ENCODE assay signal across 15 cellular contexts in genomic region chr16:31002810-31003209, GRCh38.
"Had no signal": no experiment of that assay in that cellular context is flagged by ENCODE, and none has a peak within 500 bp of the region (broad histone marks: within the 10 kb centered on the region; RNA-seq: fewer than 3 reads in every experiment).

No MANE protein-coding gene starts in this region.

- H3K27ac Mint-ChIP-seq: activated naive CD4-positive, alpha-beta T cell treated with anti-CD3 and anti-CD28 coated beads, Interleukin-2, amount 10 ng/mL, durations not matched to agents 7 days and 5 days; activated T-helper 2 cell treated with anti-CD3 and anti-CD28 coated beads, Interferon-gamma antibody, Interleukin-2, Interleukin-4, amounts not matched to agents 10 μg/mL and 5 μg/mL and 100 μg/mL, durations not matched to agents 14 hours and 24 hours and 36 hours; stimulated activated naive CD8-positive, alpha-beta T cell treated with anti-CD3 and anti-CD28 coated beads, Interleukin-15, Interleukin-2, amounts not matched to agents 100 ng/mL and 50 ng/mL, for 24 hours had no signal

- H3K9me3 Mint-ChIP-seq: activated naive CD4-positive, alpha-beta T cell treated with anti-CD3 and anti-CD28 coated beads, Interleukin-2, amount 10 ng/mL, durations not matched to agents 7 days and 5 days; activated T-helper 2 cell treated with anti-CD3 and anti-CD28 coated beads, Interferon-gamma antibody, Interleukin-2, Interleukin-4, amounts not matched to agents 10 μg/mL and 5 μg/mL and 100 μg/mL, durations not matched to agents 14 hours and 24 hours and 36 hours; stimulated activated naive CD8-positive, alpha-beta T cell treated with anti-CD3 and anti-CD28 coated beads, Interleukin-15, Interleukin-2, amounts not matched to agents 100 ng/mL and 50 ng/mL, for 24 hours had no signal

- H3K4me3 ChIP-seq: body of pancreas, sigmoid colon, thoracic aorta had no signal

- H3K27ac ChIP-seq: body of pancreas, epithelial cell of prostate, neutrophil, thoracic aorta had no signal

- H3K36me3 Mint-ChIP-seq: activated naive CD4-positive, alpha-beta T cell treated with anti-CD3 and anti-CD28 coated beads, Interleukin-2, amount 10 ng/mL, durations not matched to agents 7 days and 5 days had no signal

- H3K4me3 Mint-ChIP-seq: activated naive CD4-positive, alpha-beta T cell treated with anti-CD3 and anti-CD28 coated beads, Interleukin-2, amount 10 ng/mL, durations not matched to agents 7 days and 5 days; stimulated activated naive CD8-positive, alpha-beta T cell treated with anti-CD3 and anti-CD28 coated beads, Interleukin-15, Interleukin-2, amounts not matched to agents 100 ng/mL and 50 ng/mL, for 24 hours had no signal

- H3K27me3 ChIP-seq: body of pancreas had no signal

- DNase-seq: activated CD4-positive, alpha-beta T cell treated with anti-CD3 and anti-CD28 coated beads, Interleukin-2, amount 50 U/mL, for 1 hour; activated naive CD4-positive, alpha-beta T cell treated with anti-CD3 and anti-CD28 coated beads, Interleukin-2, amount 10 ng/mL, durations not matched to agents 7 days and 5 days; body of pancreas; effector memory CD4-positive, alpha-beta T cell; hippocampal formation; kidney glomerular epithelial cell; midbrain; sigmoid colon; stimulated activated CD4-positive, alpha-beta T cell treated with anti-CD3 and anti-CD28 coated beads, Interleukin-4, amount 100 ng/mL, for 1 hour; stimulated activated CD8-positive, alpha-beta memory T cell treated with anti-CD3 and anti-CD28 coated beads, Interleukin-4, amount 100 ng/mL, for 48 hours had no signal

- H3K36me3 ChIP-seq: neutrophil, sigmoid colon, thoracic aorta had no signal

- H3K27me3 Mint-ChIP-seq: stimulated activated naive CD8-positive, alpha-beta T cell treated with anti-CD3 and anti-CD28 coated beads, Interleukin-15, Interleukin-2, amounts not matched to agents 100 ng/mL and 50 ng/mL, for 24 hours had no signal

- H3K4me1 Mint-ChIP-seq: activated naive CD4-positive, alpha-beta T cell treated with anti-CD3 and anti-CD28 coated beads, Interleukin-2, amount 10 ng/mL, durations not matched to agents 7 days and 5 days had no signal

- H3K9me3 ChIP-seq: body of pancreas, neutrophil, sigmoid colon, thoracic aorta had no signal
